ENCODE assay signal across 17 cellular contexts in the genomic region with DNA sequence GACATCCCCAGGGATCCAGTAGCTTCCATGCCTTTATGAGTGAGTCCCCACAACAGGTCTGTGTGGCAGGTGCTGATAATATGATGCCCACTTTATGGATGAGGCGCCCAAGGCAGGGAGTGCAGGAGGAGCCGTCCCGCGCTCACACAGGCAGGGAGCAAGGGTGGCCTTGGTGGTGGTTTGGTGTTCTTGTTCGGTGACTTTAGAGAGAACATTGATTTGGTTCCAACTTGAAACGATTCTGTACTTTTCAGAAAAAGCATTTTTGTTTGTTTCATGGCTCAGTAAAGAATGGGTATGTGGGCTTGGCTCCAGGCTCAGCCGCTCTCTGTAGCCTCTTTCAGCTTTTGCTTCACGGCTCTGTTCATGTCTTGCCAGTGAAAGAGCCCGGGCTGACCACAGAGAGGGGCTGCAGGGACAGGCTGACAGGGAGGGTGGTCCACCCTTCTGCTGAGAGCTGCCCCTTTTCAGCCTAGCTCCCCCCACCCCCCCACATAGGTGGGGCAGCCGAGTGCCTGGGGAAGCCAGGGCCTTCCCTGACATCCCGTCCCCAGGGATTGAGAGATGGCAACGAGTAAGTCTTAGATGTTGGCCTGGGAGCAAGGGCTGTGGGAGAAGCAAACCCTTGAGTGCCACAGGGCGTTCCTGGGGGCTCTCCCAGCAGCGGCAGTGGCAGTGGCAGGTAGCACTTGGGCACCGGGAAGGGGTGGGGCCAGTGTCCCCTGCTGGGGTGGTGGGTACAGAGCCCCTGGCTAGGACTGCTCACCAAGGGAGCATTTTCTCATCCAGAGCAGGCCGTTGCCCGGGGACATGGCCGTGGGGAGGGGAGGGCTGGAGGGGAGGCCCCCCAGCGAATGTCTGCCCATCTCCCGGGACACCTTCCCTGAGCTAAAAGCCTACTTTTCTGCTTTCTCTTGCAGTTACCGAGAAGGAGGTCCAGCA. TPM values are rescaled to one million over a fixed set of nuclear protein-coding genes. Genes with fewer than 3 reads are reported as not detected.
DNase-seq lines count a peak whose midpoint lies in the region; ATAC-seq, FAIRE-seq and TF ChIP-seq lines count a peak whose summit lies in the region.
"Had no signal": no experiment of that assay in that cellular context is flagged by ENCODE, and none has a peak within 500 bp of the region (broad histone marks: within the 10 kb centered on the region; RNA-seq: fewer than 3 reads in every experiment).

No MANE protein-coding gene starts in this region.

- H3K27ac ChIP-seq in GM23248 = no peak overlapping the region
- peak overlapping the region; percentile 31 for H3K27ac ChIP-seq in astrocyte (ENCODE audit: low read depth, low read length)
- peak overlapping the region; percentile 66 to 71 for H3K27ac ChIP-seq in kidney (ENCODE audit: low read depth in 2 of 2, low read length in 2 of 2)
- peak overlapping the region; percentile 98 for H3K27ac ChIP-seq in stomach smooth muscle (ENCODE audit: low read length)
- H3K27ac ChIP-seq: HL-60, right lobe of liver had no signal

- H3K9me3 ChIP-seq in GM23248 (ENCODE audit: low read depth) (no peaks in the 10 kb centered on the region), astrocyte (ENCODE audit: insufficient read depth, low read depth, low read length) (no peaks in the 10 kb centered on the region), kidney (ENCODE audit: control insufficient read depth in 1 of 2, low read length in 2 of 2) (no peaks in the 10 kb centered on the region), stomach smooth muscle (ENCODE audit: control insufficient read depth in 2 of 2, low read length in 2 of 2) (no peaks in the 10 kb centered on the region)
- H3K9me3 ChIP-seq: MG63, right lobe of liver had no signal

- intact Hi-C loops in kidney (cut with DNase I) = no loop called here

- H3K4me3 Mint-ChIP-seq in astrocyte (ENCODE audit: unreplicated experiment) = no peak overlapping the region
- no peak overlapping the region for H3K4me3 Mint-ChIP-seq in chondrocyte (ENCODE audit: unreplicated experiment)
- H3K4me3 Mint-ChIP-seq: activated naive CD8-positive, alpha-beta T cell treated with anti-CD3 and anti-CD28 coated beads for 36 hours; CD4-positive, CD25-positive, alpha-beta regulatory T cell had no signal

- no peaks in the 10 kb centered on the region for H3F3A ChIP-seq in GM23248 (ENCODE audit: insufficient read depth)

- no peaks in the 10 kb centered on the region for H3K9me2 ChIP-seq in GM23248 (ENCODE audit: insufficient read depth)

- H3K27me3 ChIP-seq in GM23248 (replicated peaks; ENCODE audit: insufficient read depth) = no peaks in the 10 kb centered on the region
- no peaks in the 10 kb centered on the region for H3K27me3 ChIP-seq in astrocyte (ENCODE audit: insufficient read depth, low read length)
- H3K27me3 ChIP-seq in stomach smooth muscle (ENCODE audit: control insufficient read depth in 1 of 2, insufficient read depth in 2 of 2, low read length in 2 of 2) = no peaks in the 10 kb centered on the region
- H3K27me3 ChIP-seq: MG63, right lobe of liver had no signal

- H4K20me1 ChIP-seq in GM23248 (ENCODE audit: insufficient read depth) = peaks cover 8% of the 10 kb centered on the region; the same call in 1 of the 2 replicates
- H4K20me1 ChIP-seq in astrocyte (ENCODE audit: insufficient read depth, low read length) = peaks cover 81% of the 10 kb centered on the region

- no peak overlapping the region for H3K4me3 ChIP-seq in GM23248
- no peak overlapping the region for H3K4me3 ChIP-seq in astrocyte (ENCODE audit: insufficient read depth, low read depth, low read length)
- no peak overlapping the region for H3K4me3 ChIP-seq in kidney (ENCODE audit: low read length in 2 of 2)
- peak overlapping the region in 1 of 2 donors; percentile 35 for H3K4me3 ChIP-seq in stomach smooth muscle (ENCODE audit: low read length in 2 of 2)
- H3K4me3 ChIP-seq: MG63, right lobe of liver had no signal

- no peak overlapping the region for H3K4me2 ChIP-seq in GM23248 (ENCODE audit: unreplicated experiment)
- peak overlapping the region; percentile 69 for H3K4me2 ChIP-seq in astrocyte (ENCODE audit: low read length)

- H3K9me3 Mint-ChIP-seq in astrocyte (ENCODE audit: unreplicated experiment) = no peaks in the 10 kb centered on the region
- no peaks in the 10 kb centered on the region for H3K9me3 Mint-ChIP-seq in chondrocyte (ENCODE audit: low read depth)
- H3K9me3 Mint-ChIP-seq: activated naive CD8-positive, alpha-beta T cell treated with anti-CD3 and anti-CD28 coated beads for 36 hours had no signal

- no peaks in the 10 kb centered on the region for H3K36me3 ChIP-seq in GM23248 (ENCODE audit: low read depth)
- no peaks in the 10 kb centered on the region for H3K36me3 ChIP-seq in astrocyte (ENCODE audit: insufficient read depth, low read length)
- no peaks in the 10 kb centered on the region for H3K36me3 ChIP-seq in kidney (ENCODE audit: control insufficient read depth in 1 of 2, insufficient read depth in 2 of 2, low read length in 2 of 2)
- peaks cover 0 to 3% of the 10 kb centered on the region in 2 donors for H3K36me3 ChIP-seq in stomach smooth muscle (ENCODE audit: control insufficient read depth in 2 of 2, insufficient read depth in 2 of 2, low read length in 2 of 2)
- H3K36me3 ChIP-seq: MG63, right lobe of liver had no signal

- H3K27me3 Mint-ChIP-seq in astrocyte (ENCODE audit: low read depth, unreplicated experiment) (no peaks in the 10 kb centered on the region), chondrocyte (ENCODE audit: low read depth) (no peaks in the 10 kb centered on the region)
- H3K27me3 Mint-ChIP-seq: activated naive CD8-positive, alpha-beta T cell treated with anti-CD3 and anti-CD28 coated beads for 36 hours; CD4-positive, CD25-positive, alpha-beta regulatory T cell had no signal

- H3K9ac ChIP-seq in GM23248 = no peak overlapping the region
- peak overlapping the region; percentile 25 for H3K9ac ChIP-seq in astrocyte (ENCODE audit: low read length)
- H3K9ac ChIP-seq in kidney (ENCODE audit: low read length in 2 of 2) = peak overlapping the region in 1 of 2 donors; percentile 34
- peak overlapping the region; percentile 62 to 81 for H3K9ac ChIP-seq in stomach smooth muscle (ENCODE audit: low read length in 2 of 2)

- H3K79me2 ChIP-seq in GM23248 (ENCODE audit: insufficient read depth) (peaks cover 59% of the 10 kb centered on the region), astrocyte (ENCODE audit: insufficient read depth, low read length) (peaks cover 69% of the 10 kb centered on the region)

- H3K4me1 Mint-ChIP-seq in astrocyte (ENCODE audit: low read depth, unreplicated experiment) (peaks cover 18% of the 10 kb centered on the region), chondrocyte (ENCODE audit: low read depth) (peaks cover 15% of the 10 kb centered on the region)
- H3K4me1 Mint-ChIP-seq: activated naive CD8-positive, alpha-beta T cell treated with anti-CD3 and anti-CD28 coated beads for 36 hours had no signal

- no peak overlapping the region for H2AFZ ChIP-seq in GM23248
- H2AFZ ChIP-seq in astrocyte (ENCODE audit: low read depth, low read length) = no peak overlapping the region

- H3K27ac Mint-ChIP-seq in astrocyte (ENCODE audit: unreplicated experiment) (no peak overlapping the region), chondrocyte (ENCODE audit: unreplicated experiment) (no peak overlapping the region)
- H3K27ac Mint-ChIP-seq: activated naive CD8-positive, alpha-beta T cell treated with anti-CD3 and anti-CD28 coated beads for 36 hours; CD4-positive, CD25-positive, alpha-beta regulatory T cell had no signal

- H3K4me1 ChIP-seq in GM23248 (ENCODE audit: insufficient read depth) = peaks cover 7% of the 10 kb centered on the region; the same call in 1 of the 2 replicates
- peaks cover 38% of the 10 kb centered on the region for H3K4me1 ChIP-seq in astrocyte (ENCODE audit: insufficient read depth, low read length)
- peaks cover 49 to 52% of the 10 kb centered on the region in 2 donors for H3K4me1 ChIP-seq in kidney (ENCODE audit: control insufficient read depth in 1 of 2, insufficient read depth in 1 of 2, low read depth in 1 of 2, low read length in 2 of 2)
- H3K4me1 ChIP-seq in stomach smooth muscle (ENCODE audit: control insufficient read depth, insufficient read depth, low read length) = peaks cover 63% of the 10 kb centered on the region

- 52 to 56% methylated on average over 21 of the region's 21 CpGs for WGBS in GM23248 (ENCODE audit: low coverage in 1 of 2, low lambda C conversion rate in 2 of 2, missing lambda C conversion rate in 2 of 2), 2 experiments

- in situ Hi-C loops in GM23248 (cut with MboI) (no loop called here), GM13977 (cut with MboI; ENCODE audit: low pct_unique_long_range_greater_than_20kb, low sequenced_read_pairs, unreplicated experiment) (no loop called here)

- no peak for ATAC-seq in HG03354 (IDR thresholded peaks at IDR 0.05; ENCODE audit: poor library complexity, severe bottlenecking, unreplicated experiment)
- ATAC-seq: Panc1, right lobe of liver had no signal

- DNase-seq in GM23248 (peak; percentile 23), astrocyte (ENCODE audit: low read depth) (peak; percentile 46), kidney (no peak), GM13977 (ENCODE audit: low spot score) (no peak), SK-N-DZ (ENCODE audit: low spot score) (no peak), chondrocyte (ENCODE audit: low spot score) (no peak)
- DNase-seq: activated CD8-positive, alpha-beta memory T cell treated with anti-CD3 and anti-CD28 coated beads for 24 hours; activated naive CD8-positive, alpha-beta T cell treated with anti-CD3 and anti-CD28 coated beads for 36 hours; CD4-positive, CD25-positive, alpha-beta regulatory T cell; GF-D8; right lobe of liver; T-helper 9 cell had no signal

- TF ChIP-seq CTCF in astrocyte (IDR thresholded peaks at IDR 0.05; ENCODE audit: insufficient read depth, low read depth, low read length) = no peak
- no peak for TF ChIP-seq CTCF in kidney (IDR thresholded peaks at IDR 0.05; ENCODE audit: borderline replicate concordance, extremely low read depth, insufficient read depth)
- no peak for TF ChIP-seq CTCF in GM13977 (IDR thresholded peaks at IDR 0.05; ENCODE audit: extremely low read depth, insufficient read depth, missing control alignments)
- no peak for TF ChIP-seq CTCF in chondrocyte (IDR thresholded peaks at IDR 0.05)

- FAIRE-seq in astrocyte (lab: Jason Lieb, UNC) (no peak), kidney (lab: Jason Lieb, UNC) (no peak)

- H3K36me3 Mint-ChIP-seq in astrocyte (ENCODE audit: low read depth, unreplicated experiment) (peaks cover 13% of the 10 kb centered on the region), chondrocyte (ENCODE audit: low read depth) (peaks cover 2% of the 10 kb centered on the region)
- H3K36me3 Mint-ChIP-seq: activated naive CD8-positive, alpha-beta T cell treated with anti-CD3 and anti-CD28 coated beads for 36 hours; CD4-positive, CD25-positive, alpha-beta regulatory T cell had no signal

RNA-seq across cellular contexts. Expression of a gene that starts 28.1 kb away (rescaled TPM):
- total RNA-seq in GM23248 (2014; rRNA removed; shearing (Covaris generic)) = 32.2 and 33.0 TPM in 2 replicates
- polyA plus RNA-seq in GM23248 (2016; fragmentation: Nextera tagmentation; extraction: Ambion mirVana) (4.7 and 5.7 TPM in 2 replicates), kidney (ENCODE audit: insufficient read depth, low read depth, low replicate concordance) (27.7 TPM)
- total RNA-seq in astrocyte (119 and 126 TPM in 2 replicates), kidney (37.4 TPM), chondrocyte (50.0 to 59.5 TPM (median 56.6 TPM) in 3 replicates)
- 76.0 and 86.7 TPM in 2 replicates for polyA plus RNA-seq in SK-N-DZ (2014; cell fraction: cytosol; rRNA removed)
- polyA plus RNA-seq in SK-N-DZ (2014; cell fraction: nucleus; rRNA removed) = 48.3 and 54.0 TPM in 2 replicates
- polyA plus RNA-seq: CD4-positive, CD25-positive, alpha-beta regulatory T cell had no signal

Comparison
In these comparisons a context has a peak if more than half of its experiments do, and no peak if none do; other contexts are left out.
1. DNase-seq: peak in GM23248 (single experiment) and astrocyte (single experiment); none in kidney (single experiment), GM13977 (single experiment), SK-N-DZ (single experiment) and chondrocyte (single experiment).